In genomic region chr1:108963052-108963686, GRCh38 we compare ENCODE assay signal across 8 cellular contexts. TPM values are rescaled to one million over a fixed set of nuclear protein-coding genes. Genes with fewer than 3 reads are reported as not detected.
DNase-seq lines count a peak whose midpoint lies in the region; ATAC-seq, FAIRE-seq and TF ChIP-seq lines count a peak whose summit lies in the region.

TSS of gene CLCC1 (minus strand) at chr1:108963484. CDS start at chr1:108950437, 13,047 bp downstream.

- intact Hi-C loops in breast epithelium (cut with DNase I; ENCODE audit: low total_unique reads), result loop anchor here (10.0 kb wide), 1 partner anchor 152 kb away; the partner anchor contains the start of gene ELAPOR1

- CTCF ChIA-PET in A549 (lab: Yijun Ruan, JAX), result interaction anchor here (0.6 to 0.7 kb wide), 2 partner anchors 126 to 1145 kb away, joined by 3 read pairs; no protein-coding TSS in a partner anchor

- H3K27ac ChIP-seq in A549, result peak within 1 kb of the TSS; percentile 78 to 91
- peak within 1 kb of the TSS; percentile 89 for H3K27ac ChIP-seq in VCaP
- H3K27ac ChIP-seq in breast epithelium, result peak within 1 kb of the TSS; percentile 99
- H3K27ac ChIP-seq in skin epidermis, result peak within 1 kb of the TSS; percentile 63 to 98 (median 89)

- DNase-seq in A549 (ENCODE audit: low read depth in 1 of 2, low spot score in 1 of 2), result peak; percentile 85 to 90
- DNase-seq in NCI-H2196 (lab: John Stamatoyannopoulos, UW; ENCODE audit: unreplicated experiment), result peak; percentile 93
- DNase-seq in breast epithelium (ENCODE audit: low spot score in 2 of 2), result peak; percentile 91 to 92

- WGBS in A549 (ENCODE audit: missing lambda C conversion rate), result under 1% methylated on average over 28 of the region's 72 CpGs

- TF ChIP-seq CTCF in A549 (IDR thresholded peaks at IDR 0.05), result no peak
- no peak for TF ChIP-seq CTCF in VCaP (conservative IDR thresholded peaks at IDR 0.05)
- TF ChIP-seq CTCF in breast epithelium (IDR thresholded peaks at IDR 0.05), result no peak

- no peak for TF ChIP-seq EP300 in A549 (IDR thresholded peaks at IDR 0.05)

- POLR2A ChIA-PET in A549 (lab: Yijun Ruan, JAX), result interaction anchor here (0.6 to 1.4 kb wide), 5 partner anchors 75 to 207 kb away, joined by 3 to 10 read pairs (median 3); partner anchors contain the start of gene WDR47

- no peak for TF ChIP-seq RAD21 in A549 (conservative IDR thresholded peaks at IDR 0.05 in 1 of 2, IDR thresholded peaks at IDR 0.05 in 1 of 2)

- FAIRE-seq in A549 (lab: Jason Lieb, UNC), result no peak

- H3K4me2 ChIP-seq in A549, result peak within 1 kb of the TSS; percentile 71

- H3K4me1 ChIP-seq in A549 (peaks cover 11% of the 10 kb centered on the region; the same call in 2 of the 3 replicates), breast epithelium (no peaks in the 10 kb centered on the region)

- H3K27me3 ChIP-seq in breast epithelium, result no peaks in the 10 kb centered on the region

- peak; percentile 78 for TF ChIP-seq POLR2A in A549 (IDR thresholded peaks at IDR 0.05; ENCODE audit: low read length)
- peak; percentile 68 for TF ChIP-seq POLR2A in breast epithelium (IDR thresholded peaks at IDR 0.05)

- no peaks in the 10 kb centered on the region for H3K36me3 ChIP-seq in breast epithelium

- H3K4me3 ChIP-seq in A549 (peak within 1 kb of the TSS; percentile 62), breast epithelium (peak within 1 kb of the TSS; percentile 71 to 94 (median 86)), iPS-18c (ENCODE audit: insufficient read depth, low read depth, low read length) (peak within 1 kb of the TSS; percentile 85), skin epidermis (peak within 1 kb of the TSS; percentile 66 to 95 (median 75))

- ATAC-seq in A549 (peak; percentile 97 to 99), GM18867 (IDR thresholded peaks at IDR 0.05; ENCODE audit: unreplicated experiment) (peak; percentile 85), HG03103 (IDR thresholded peaks at IDR 0.05; ENCODE audit: low read depth, unreplicated experiment) (peak; percentile 92)

- H3K9me3 ChIP-seq in A549 (no peaks in the 10 kb centered on the region), breast epithelium (no peaks in the 10 kb centered on the region), iPS-18c (ENCODE audit: control insufficient read depth, insufficient read depth, low read length) (no peaks in the 10 kb centered on the region)

TF ChIP-seq in A549, 52 proteins besides CTCF, POLR2A, EP300 and RAD21:
- TF ChIP-seq EHF (CRISPR knock-in tag; IDR thresholded peaks at IDR 0.05), result no peak
- TF ChIP-seq HOXB5 (CRISPR knock-in tag; IDR thresholded peaks at IDR 0.05), result no peak
- no peak for TF ChIP-seq HDAC2 (IDR thresholded peaks at IDR 0.05)
- TF ChIP-seq PHF8 (IDR thresholded peaks at IDR 0.05; ENCODE audit: borderline replicate concordance, low read depth), result peak; percentile 65; the same call in 1 of the 2 replicates
- TF ChIP-seq SREBF2 (IDR thresholded peaks at IDR 0.05), result no peak
- TF ChIP-seq NR3C1 (IDR thresholded peaks at IDR 0.05), result no peak
- TF ChIP-seq RCOR1 (IDR thresholded peaks at IDR 0.05; ENCODE audit: low read depth, low read length), result no peak
- no peak for TF ChIP-seq CHD4 (IDR thresholded peaks at IDR 0.05; ENCODE audit: borderline replicate concordance)
- TF ChIP-seq FOSL2 (IDR thresholded peaks at IDR 0.05), result no peak
- TF ChIP-seq FOSL2 (CRISPR knock-in tag; IDR thresholded peaks at IDR 0.05), result no peak; the same call in 1 of the 2 replicates
- TF ChIP-seq FOSB (CRISPR knock-in tag; IDR thresholded peaks at IDR 0.05), result no peak
- no peak for TF ChIP-seq NPAS2 (CRISPR knock-in tag; IDR thresholded peaks at IDR 0.05; ENCODE audit: borderline replicate concordance)
- TF ChIP-seq KDM5A (IDR thresholded peaks at IDR 0.05), result no peak
- TF ChIP-seq HES2 (IDR thresholded peaks at IDR 0.05), result no peak
- no peak for TF ChIP-seq CHD2 (IDR thresholded peaks at IDR 0.05; ENCODE audit: low read length, partially characterized antibody)
- no peak for TF ChIP-seq MAFK (IDR thresholded peaks at IDR 0.05; ENCODE audit: partially characterized antibody)
- peak; percentile 80 for TF ChIP-seq MAX (IDR thresholded peaks at IDR 0.05)
- TF ChIP-seq CBX2 (IDR thresholded peaks at IDR 0.05; ENCODE audit: borderline replicate concordance, low read depth), result no peak
- peak in 1 of 2 experiments; percentile 68; a peak in 3 of 5 replicates for TF ChIP-seq JUN (IDR thresholded peaks at IDR 0.05)
- no peak for TF ChIP-seq BHLHE40 (IDR thresholded peaks at IDR 0.05; ENCODE audit: low read depth, low read length)
- TF ChIP-seq PBX3 (IDR thresholded peaks at IDR 0.05), result no peak
- TF ChIP-seq MYC (IDR thresholded peaks at IDR 0.05; ENCODE audit: borderline replicate concordance, low read length), result 0 out of 2 replicates have a peak, but pooled peaks have one; percentile 55
- no peak for TF ChIP-seq RFX5 (IDR thresholded peaks at IDR 0.05)
- no peak for TF ChIP-seq ELK1 (IDR thresholded peaks at IDR 0.05; ENCODE audit: low read depth, low read length)
- no peak for TF ChIP-seq FOXS1 (CRISPR knock-in tag; IDR thresholded peaks at IDR 0.05)
- TF ChIP-seq TP53 (CRISPR knock-in tag; IDR thresholded peaks at IDR 0.05), result no peak
- TF ChIP-seq CEBPB (IDR thresholded peaks at IDR 0.05), result no peak
- TF ChIP-seq E2F6 (IDR thresholded peaks at IDR 0.05; ENCODE audit: borderline replicate concordance, low read depth), result peak; percentile 73
- 0 out of 3 replicates have a peak, but pooled peaks have one; percentile 37 for TF ChIP-seq BCL3 (IDR thresholded peaks at IDR 0.05)

RNA-seq across cellular contexts. Expression of gene CLCC1, which starts in this region (rescaled TPM):
- polyA plus RNA-seq in A549 (2011; rRNA removed) (32.4 and 41.0 TPM in 2 replicates), A549 (2017; fragmentation: RNase III; extraction: RNeasy Plus Mini Kit Qiagen cat#74134 plus additional on column Dnase treatment) (17.7 to 21.1 TPM (median 19.1 TPM) in 3 replicates)
- 10.7 and 11.3 TPM in 2 replicates for polyA plus RNA-seq in A549 (2012; cell fraction: cytosol; rRNA removed)
- polyA plus RNA-seq in A549 (2012; cell fraction: nucleus; rRNA removed), result 8.2 and 10.7 TPM in 2 replicates
- polyA minus RNA-seq in A549 (2011; rRNA and poly(A)+ RNA removed), result 15.3 and 16.6 TPM in 2 replicates
- total RNA-seq in breast epithelium, result 10 to 100 TPM; 29.5 to 31.8 (median 29.7) TPM

Comparison
In these comparisons a context has a peak if more than half of its experiments do, and no peak if none do; other contexts are left out.
1. Peak in every context shown above with its lines: DNase-seq, ATAC-seq, H3K4me3 ChIP-seq and H3K27ac ChIP-seq.